8 cellular contexts compared by ENCODE assay signal in the genomic region with DNA sequence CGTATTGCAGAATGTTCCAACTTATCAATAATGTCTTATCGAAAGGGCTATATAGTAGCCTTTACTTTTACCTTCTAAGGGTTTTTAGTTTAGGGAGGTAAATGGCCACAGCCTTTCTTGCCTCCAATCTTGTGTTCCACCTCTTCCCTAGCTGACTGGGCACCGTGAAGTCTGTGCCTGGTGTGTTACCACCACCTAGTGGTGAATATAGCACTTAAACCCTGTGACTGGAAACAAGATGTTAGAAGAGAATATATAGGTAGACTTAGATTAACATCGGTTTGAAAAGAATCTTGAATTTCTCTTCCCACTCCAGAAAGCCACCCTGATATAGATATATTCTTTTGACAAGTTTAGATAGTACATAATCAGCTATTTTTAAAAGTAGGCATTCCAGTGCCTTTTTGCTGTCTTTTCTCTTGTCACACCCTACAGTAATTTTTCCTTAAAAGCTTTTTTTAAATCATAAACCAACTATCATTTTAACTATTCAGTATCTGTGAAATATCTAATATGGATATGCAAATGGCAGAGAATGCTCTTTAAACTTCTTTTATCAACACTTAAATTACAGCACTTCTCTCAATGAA. TPM values are rescaled to one million over a fixed set of nuclear protein-coding genes. Genes with fewer than 3 reads are reported as not detected.
DNase-seq lines count a peak whose midpoint lies in the region; ATAC-seq lines count a peak whose summit lies in the region.

No MANE protein-coding gene starts in this region.

- ATAC-seq in GM21737 (IDR thresholded peaks at IDR 0.05; ENCODE audit: unreplicated experiment) (peak; percentile 90), left ventricle myocardium superior (peak; percentile 87), sciatic nerve (peak; percentile 95)

- intact Hi-C loops in left ventricle myocardium superior (cut with micrococcal nuclease) = no loop called here
- intact Hi-C loops in sciatic nerve (cut with DNase I) = no loop called here

- DNase-seq in NCI-H1417 (lab: John Stamatoyannopoulos, UW) = peak; percentile 28 to 85 (median 34)
- DNase-seq in NCI-H1417 treated with DMSO at 0.1 percent for 48 hours (lab: John Stamatoyannopoulos, UW) = no peak
- DNase-seq in Jurkat, Clone E6-1 (ENCODE audit: low read depth, low spot score) = peak; percentile 56
- peak; percentile 63 for DNase-seq in SK-N-DZ (ENCODE audit: low spot score)
- peak; percentile 31 for DNase-seq in amniotic stem cell (lab: John Stamatoyannopoulos, UW)
- DNase-seq in left ventricle myocardium superior = peak; percentile 30
- DNase-seq in sciatic nerve (ENCODE audit: low spot score) = no peak

- H3K4me3 ChIP-seq in Jurkat, Clone E6-1 (ENCODE audit: low read length) = no peak overlapping the region

RNA-seq across cellular contexts. Expression of a gene that starts 27.8 kb away (rescaled TPM):
- polyA plus RNA-seq in Jurkat, Clone E6-1 (2012; ENCODE audit: insufficient read depth, insufficient read length) = not detected
- not detected in 2 replicates for polyA plus RNA-seq in SK-N-DZ (2014; cell fraction: cytosol; rRNA removed)
- polyA plus RNA-seq in SK-N-DZ (2014; cell fraction: nucleus; rRNA removed) = not detected in 2 replicates
- total RNA-seq in left ventricle myocardium superior (not detected), sciatic nerve (not detected)

RNA-seq across cellular contexts. Expression of a gene that starts 47.9 kb away (rescaled TPM):
- not detected for polyA plus RNA-seq in Jurkat, Clone E6-1 (2012; ENCODE audit: insufficient read depth, insufficient read length)
- polyA plus RNA-seq in SK-N-DZ (2014; cell fraction: cytosol; rRNA removed) = not detected in 2 replicates
- polyA plus RNA-seq in SK-N-DZ (2014; cell fraction: nucleus; rRNA removed) = not detected in 2 replicates
- total RNA-seq in left ventricle myocardium superior (not detected), sciatic nerve (not detected)

Comparison
In these comparisons a context has a peak if more than half of its experiments do, and no peak if none do; other contexts are left out.
1. DNase-seq: peak in NCI-H1417 (3 of 3), Jurkat, Clone E6-1 (single experiment), SK-N-DZ (single experiment), amniotic stem cell (single experiment) and left ventricle myocardium superior (single experiment); none in NCI-H1417 treated with DMSO at 0.1 percent for 48 hours (single experiment) and sciatic nerve (single experiment).
2. Peak in every context shown above with its lines, with median percentiles within 50 percentile points of each other: ATAC-seq.